23 cellular contexts compared by ENCODE assay signal in genomic region chr14:71362282-71362681, GRCh38. TPM values are rescaled to one million over a fixed set of nuclear protein-coding genes. Genes with fewer than 3 reads are reported as not detected.
DNase-seq lines count a peak whose midpoint lies in the region; ATAC-seq and TF ChIP-seq lines count a peak whose summit lies in the region.
"Had no signal": no experiment of that assay in that cellular context is flagged by ENCODE, and none has a peak within 500 bp of the region (broad histone marks: within the 10 kb centered on the region; RNA-seq: fewer than 3 reads in every experiment).

No MANE protein-coding gene starts in this region.

- peaks cover 40 to 55% of the 10 kb centered on the region in 2 donors for H3K4me1 Mint-ChIP-seq in natural killer cell treated with Interleukin-12 subunit alpha and Interleukin-12 subunit beta and Interleukin-15 and Interleukin-18, amount 100 ng/mL, for 72 hours (ENCODE audit: low read depth in 2 of 2)
- H3K4me1 Mint-ChIP-seq in natural killer cell (peaks cover 42 to 48% of the 10 kb centered on the region in 2 donors), T-helper 17 cell (peaks cover 24% of the 10 kb centered on the region), memory B cell (peaks cover 48% of the 10 kb centered on the region)

- H3K9me3 ChIP-seq in T-helper 17 cell (ENCODE audit: control insufficient read depth, low read length, poor library complexity, severe bottlenecking) (no peaks in the 10 kb centered on the region), MM.1S (replicated peaks; ENCODE audit: insufficient read depth, low read length) (no peaks in the 10 kb centered on the region)
- H3K9me3 ChIP-seq: body of pancreas had no signal

- peaks cover 9% of the 10 kb centered on the region for H3K36me3 Mint-ChIP-seq in natural killer cell treated with Interleukin-12 subunit alpha and Interleukin-12 subunit beta and Interleukin-15 and Interleukin-18, amount 100 ng/mL, for 72 hours
- H3K36me3 Mint-ChIP-seq in natural killer cell = no peaks in the 10 kb centered on the region
- H3K36me3 Mint-ChIP-seq in T-helper 17 cell (ENCODE audit: low read depth) = peaks cover 2% of the 10 kb centered on the region
- peaks cover 9% of the 10 kb centered on the region for H3K36me3 Mint-ChIP-seq in memory B cell

- H2AFZ ChIP-seq in MM.1S (ENCODE audit: low read length) = no peak overlapping the region

- H3K4me3 ChIP-seq in brain microvascular endothelial cell (ENCODE audit: low read depth, low read length) (no peak overlapping the region), MM.1S (ENCODE audit: low read length) (no peak overlapping the region)
- H3K4me3 ChIP-seq: body of pancreas, coronary artery had no signal

- in situ Hi-C loops in brain microvascular endothelial cell (cut with HindIII; ENCODE audit: low pct_ligation_motif_present, low sequenced_read_pairs) = no loop called here

- H3K27me3 ChIP-seq in brain microvascular endothelial cell (replicated peaks) (no peaks in the 10 kb centered on the region), MM.1S (replicated peaks; ENCODE audit: insufficient read depth, low read length) (no peaks in the 10 kb centered on the region)
- H3K27me3 ChIP-seq: body of pancreas had no signal

- DNase-seq in natural killer cell treated with Interleukin-12 subunit alpha and Interleukin-12 subunit beta and Interleukin-15 and Interleukin-18, amount 100 ng/mL, for 72 hours (ENCODE audit: low spot score) = no peak
- DNase-seq in natural killer cell (no peak), T-helper 17 cell (no peak), memory B cell (ENCODE audit: low spot score in 2 of 2) (no peak), GOT3 (lab: John Stamatoyannopoulos, UW) (no peak), brain microvascular endothelial cell (no peak), MM.1S (no peak)
- DNase-seq: activated CD4-positive, alpha-beta T cell treated with anti-CD3 and anti-CD28 coated beads for 1 hour; activated CD8-positive, alpha-beta memory T cell treated with anti-CD3 and anti-CD28 coated beads, Interleukin-2, amount 50 U/mL, for 48 hours; activated naive CD4-positive, alpha-beta T cell treated with anti-CD3 and anti-CD28 coated beads for 36 hours; body of pancreas; CD8-positive, alpha-beta T cell; islet precursor cell; Kasumi-1; mammary epithelial cell; NCI-H1105 treated with DMSO at 0.1 percent for 48 hours; NCI-H2107; NCI-H526 treated with DMSO at 0.1 percent for 48 hours; nephron progenitor cell; small intestine; stimulated activated CD8-positive, alpha-beta memory T cell treated with anti-CD3 and anti-CD28 coated beads, Interleukin-4, amount 100 ng/mL, for 48 hours had no signal

- H3K9ac ChIP-seq in MM.1S (ENCODE audit: low read length) = no peak overlapping the region

- peak overlapping the region; percentile 1 to 68 for H3K27ac Mint-ChIP-seq in natural killer cell treated with Interleukin-12 subunit alpha and Interleukin-12 subunit beta and Interleukin-15 and Interleukin-18, amount 100 ng/mL, for 72 hours
- no peak overlapping the region for H3K27ac Mint-ChIP-seq in natural killer cell
- H3K27ac Mint-ChIP-seq in T-helper 17 cell = peak overlapping the region; percentile 60
- peak overlapping the region; percentile 92 for H3K27ac Mint-ChIP-seq in memory B cell
- H3K27ac Mint-ChIP-seq: activated naive CD4-positive, alpha-beta T cell treated with anti-CD3 and anti-CD28 coated beads for 36 hours; CD8-positive, alpha-beta T cell had no signal

- TF ChIP-seq CTCF in natural killer cell (IDR thresholded peaks at IDR 0.05) (no peak), brain microvascular endothelial cell (IDR thresholded peaks at IDR 0.05; ENCODE audit: low read depth, low read length, missing control alignments) (no peak), MM.1S (IDR thresholded peaks at IDR 0.05; ENCODE audit: low read length) (no peak)

- no peak overlapping the region for H3K27ac ChIP-seq in brain microvascular endothelial cell
- no peak overlapping the region for H3K27ac ChIP-seq in MM.1S (ENCODE audit: low read length)

- peaks cover 11% of the 10 kb centered on the region for H3K79me2 ChIP-seq in MM.1S (ENCODE audit: low read length)

- H3K4me2 ChIP-seq in MM.1S (ENCODE audit: low read depth, low read length) = no peak overlapping the region

- no peaks in the 10 kb centered on the region for H4K20me1 ChIP-seq in MM.1S (ENCODE audit: insufficient read depth, low read length)

- no peaks in the 10 kb centered on the region for H3K36me3 ChIP-seq in brain microvascular endothelial cell (replicated peaks)
- no peaks in the 10 kb centered on the region for H3K36me3 ChIP-seq in MM.1S (replicated peaks; ENCODE audit: insufficient read depth, low read length)

- peak overlapping the region; percentile 25 for H3K4me3 Mint-ChIP-seq in natural killer cell treated with Interleukin-12 subunit alpha and Interleukin-12 subunit beta and Interleukin-15 and Interleukin-18, amount 100 ng/mL, for 72 hours
- no peak overlapping the region for H3K4me3 Mint-ChIP-seq in natural killer cell
- H3K4me3 Mint-ChIP-seq in T-helper 17 cell = no peak overlapping the region
- H3K4me3 Mint-ChIP-seq in memory B cell = peak overlapping the region; percentile 8
- H3K4me3 Mint-ChIP-seq: activated naive CD4-positive, alpha-beta T cell treated with anti-CD3 and anti-CD28 coated beads for 36 hours; CD8-positive, alpha-beta T cell; nephron progenitor cell had no signal

- no peak for ATAC-seq in natural killer cell treated with Interleukin-12 subunit alpha and Interleukin-12 subunit beta and Interleukin-15 and Interleukin-18, amount 100 ng/mL, for 72 hours
- no peak for ATAC-seq in natural killer cell
- ATAC-seq in T-helper 17 cell = no peak
- no peak for ATAC-seq in memory B cell (ENCODE audit: low read depth)
- ATAC-seq in HG02763 (IDR thresholded peaks at IDR 0.05; ENCODE audit: unreplicated experiment) = no peak
- ATAC-seq: body of pancreas; CD8-positive, alpha-beta T cell had no signal

- H3K9me2 ChIP-seq in MM.1S (replicated peaks; ENCODE audit: insufficient read depth, low read length) = no peaks in the 10 kb centered on the region

- H3F3A ChIP-seq in MM.1S (ENCODE audit: insufficient read depth, low read length) = no peaks in the 10 kb centered on the region

- H3K9me3 Mint-ChIP-seq in natural killer cell treated with Interleukin-12 subunit alpha and Interleukin-12 subunit beta and Interleukin-15 and Interleukin-18, amount 100 ng/mL, for 72 hours = no peaks in the 10 kb centered on the region
- H3K9me3 Mint-ChIP-seq in natural killer cell (peaks cover 2 to 3% of the 10 kb centered on the region in 2 donors), memory B cell (peaks cover 7% of the 10 kb centered on the region)

- no peaks in the 10 kb centered on the region for H3K27me3 Mint-ChIP-seq in natural killer cell treated with Interleukin-12 subunit alpha and Interleukin-12 subunit beta and Interleukin-15 and Interleukin-18, amount 100 ng/mL, for 72 hours
- no peaks in the 10 kb centered on the region for H3K27me3 Mint-ChIP-seq in natural killer cell (ENCODE audit: low read depth in 2 of 2)
- H3K27me3 Mint-ChIP-seq in T-helper 17 cell = no peaks in the 10 kb centered on the region
- H3K27me3 Mint-ChIP-seq in memory B cell = no peaks in the 10 kb centered on the region

- H3K4me1 ChIP-seq in MM.1S (ENCODE audit: low read length) = no peaks in the 10 kb centered on the region
- H3K4me1 ChIP-seq: body of pancreas had no signal

- intact Hi-C loops in natural killer cell (cut with micrococcal nuclease) = no loop called here

RNA-seq across cellular contexts. Expression of gene SIPA1L1, which starts 42.0 kb away (rescaled TPM):
- total RNA-seq in natural killer cell treated with Interleukin-12 subunit alpha and Interleukin-12 subunit beta and Interleukin-15 and Interleukin-18, amount 100 ng/mL, for 72 hours = 10 to 100 TPM; 54.6 to 69.5 TPM
- 10 to 100 TPM; 43.6 to 61.7 (median 45.3) TPM for total RNA-seq in natural killer cell
- total RNA-seq in T-helper 17 cell = 10 to 100 TPM; 47.0 to 52.3 TPM

Comparison
In these comparisons a context has a peak if more than half of its experiments do, and no peak if none do; other contexts are left out.
1. H3K27ac Mint-ChIP-seq: peak in natural killer cell treated with Interleukin-12 subunit alpha and Interleukin-12 subunit beta and Interleukin-15 and Interleukin-18, amount 100 ng/mL, for 72 hours (2 of 2), T-helper 17 cell (single experiment) and memory B cell (single experiment); none in natural killer cell (0 of 2).
2. H3K4me3 Mint-ChIP-seq: peak in natural killer cell treated with Interleukin-12 subunit alpha and Interleukin-12 subunit beta and Interleukin-15 and Interleukin-18, amount 100 ng/mL, for 72 hours (single experiment) and memory B cell (single experiment); none in natural killer cell (single experiment) and T-helper 17 cell (single experiment).